In genomic region chr5:178141550-178141949, GRCh38 we compare ENCODE assay signal across 29 cellular contexts. TPM values are rescaled to one million over a fixed set of nuclear protein-coding genes. Genes with fewer than 3 reads are reported as not detected.
"Had no signal": no experiment of that assay in that cellular context is flagged by ENCODE, and none has a peak within 500 bp of the region (broad histone marks: within the 10 kb centered on the region; RNA-seq: fewer than 3 reads in every experiment).

No MANE protein-coding gene starts in this region.

- DNase-seq: activated CD4-positive, alpha-beta T cell treated with anti-CD3 and anti-CD28 coated beads for 48 hours; activated CD4-positive, alpha-beta T cell treated with anti-CD3 and anti-CD28 coated beads, Interleukin-2, amount 50 U/mL, for 1 hour; activated CD4-positive, alpha-beta T cell treated with anti-CD3 and anti-CD28 coated beads, Interleukin-2, amount 50 U/mL, for 48 hours; activated CD8-positive, alpha-beta memory T cell treated with anti-CD3 and anti-CD28 coated beads for 24 hours; activated CD8-positive, alpha-beta T cell treated with anti-CD3 and anti-CD28 coated beads for 36 hours; activated gamma-delta T cell treated with Interleukin-2 at 50 U/mL for 16 hours; activated naive CD4-positive, alpha-beta T cell treated with anti-CD3 and anti-CD28 coated beads, Interleukin-2, amount 50 U/mL, for 16 hours; activated naive CD4-positive, alpha-beta T cell treated with Interleukin-2 at 50 U/mL for 16 hours; activated naive CD8-positive, alpha-beta T cell treated with anti-CD3 and anti-CD28 coated beads, Interleukin-2, amount 10 ng/mL, durations not matched to agents 7 days and 5 days; activated T-cell treated with anti-CD3 and anti-CD28 coated beads, Interleukin-2, amount 50 U/mL, for 72 hours; central memory CD4-positive, alpha-beta T cell; cerebellar nuclear complex; colonic mucosa; effector CD8-positive, alpha-beta T cell; erythroblast; foreskin keratinocyte; gastrocnemius medialis; glutamatergic neuron; hypothalamus; T-helper 1 cell; T-helper 2 cell had no signal

- FAIRE-seq: endometrium had no signal

- H3K9me3 ChIP-seq: ascending aorta, breast epithelium, colonic mucosa, esophagus muscularis mucosa, gastrocnemius medialis, heart left ventricle had no signal

- H3K4me3 Mint-ChIP-seq: activated CD8-positive, alpha-beta T cell treated with anti-CD3 and anti-CD28 coated beads for 36 hours; activated naive CD8-positive, alpha-beta T cell treated with anti-CD3 and anti-CD28 coated beads, Interleukin-2, amount 10 ng/mL, durations not matched to agents 7 days and 5 days; activated T-cell treated with anti-CD3 and anti-CD28 coated beads, Interleukin-2, amount 50 U/mL, for 72 hours; brain had no signal

- H3K9me3 Mint-ChIP-seq: activated CD8-positive, alpha-beta T cell treated with anti-CD3 and anti-CD28 coated beads for 36 hours; activated naive CD8-positive, alpha-beta T cell treated with anti-CD3 and anti-CD28 coated beads, Interleukin-2, amount 10 ng/mL, durations not matched to agents 7 days and 5 days; activated T-cell treated with anti-CD3 and anti-CD28 coated beads, Interleukin-2, amount 50 U/mL, for 72 hours; brain had no signal

- H3K4me3 ChIP-seq: ascending aorta, breast epithelium, cardiac muscle cell, colonic mucosa, esophagus muscularis mucosa, gastrocnemius medialis, heart left ventricle had no signal

- ATAC-seq: activated CD8-positive, alpha-beta T cell treated with anti-CD3 and anti-CD28 coated beads for 36 hours; activated T-cell treated with anti-CD3 and anti-CD28 coated beads, Interleukin-2, amount 50 U/mL, for 72 hours; foreskin keratinocyte; gastrocnemius medialis; heart left ventricle had no signal

- H3K27ac Mint-ChIP-seq: activated CD8-positive, alpha-beta T cell treated with anti-CD3 and anti-CD28 coated beads for 36 hours; activated T-cell treated with anti-CD3 and anti-CD28 coated beads, Interleukin-2, amount 50 U/mL, for 72 hours had no signal

- H3K27me3 Mint-ChIP-seq: activated CD8-positive, alpha-beta T cell treated with anti-CD3 and anti-CD28 coated beads for 36 hours; activated naive CD8-positive, alpha-beta T cell treated with anti-CD3 and anti-CD28 coated beads, Interleukin-2, amount 10 ng/mL, durations not matched to agents 7 days and 5 days; brain had no signal

- H3K36me3 Mint-ChIP-seq: activated naive CD8-positive, alpha-beta T cell treated with anti-CD3 and anti-CD28 coated beads, Interleukin-2, amount 10 ng/mL, durations not matched to agents 7 days and 5 days had no signal

- H3K27me3 ChIP-seq: ascending aorta, breast epithelium, cardiac muscle cell, colonic mucosa, esophagus muscularis mucosa, foreskin keratinocyte, gastrocnemius medialis, heart left ventricle had no signal

- H3K36me3 ChIP-seq: colonic mucosa had no signal

- H3K27ac ChIP-seq: ascending aorta, breast epithelium, cardiac muscle cell, colonic mucosa, esophagus muscularis mucosa, foreskin keratinocyte, gastrocnemius medialis, heart left ventricle had no signal

- H3K4me1 ChIP-seq: ascending aorta, breast epithelium, colonic mucosa had no signal

RNA-seq across cellular contexts. Expression of gene GMCL2, which starts 45.6 kb away (rescaled TPM):
- total RNA-seq: activated CD8-positive, alpha-beta T cell treated with anti-CD3 and anti-CD28 coated beads for 36 hours; activated naive CD8-positive, alpha-beta T cell treated with anti-CD3 and anti-CD28 coated beads, Interleukin-2, amount 10 ng/mL, durations not matched to agents 7 days and 5 days; activated T-cell treated with anti-CD3 and anti-CD28 coated beads, Interleukin-2, amount 50 U/mL, for 72 hours; ascending aorta; breast epithelium; cardiac muscle cell; colonic mucosa; dermis microvascular lymphatic vessel endothelial cell; esophagus muscularis mucosa; foreskin keratinocyte; gastrocnemius medialis; heart left ventricle had no signal
- polyA plus RNA-seq: cardiac muscle cell, foreskin keratinocyte, heart left ventricle had no signal
